Comparison of ENCODE assay signal across 10 cellular contexts in the genomic region with DNA sequence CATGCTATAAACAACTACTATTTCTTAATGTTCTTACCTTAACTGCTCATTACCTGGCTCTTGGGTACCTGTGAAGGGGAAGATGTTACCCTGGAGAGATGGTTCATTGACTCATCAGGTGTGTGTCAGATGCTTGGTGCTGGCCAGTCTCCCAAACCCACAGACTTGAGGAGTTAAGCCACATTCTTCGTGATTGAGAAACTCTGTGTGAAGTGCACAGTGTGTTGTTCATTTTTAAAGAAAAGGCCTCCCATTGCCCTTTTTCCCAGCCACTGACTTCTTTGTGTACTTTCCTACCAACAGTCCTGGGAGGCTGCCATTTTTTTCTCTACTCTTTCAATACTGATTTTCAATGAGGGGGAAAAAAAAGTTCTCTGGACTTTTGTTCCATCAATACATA. TPM values are rescaled to one million over a fixed set of nuclear protein-coding genes. Genes with fewer than 3 reads are reported as not detected.
A peak's percentile ranks its signal among the peaks of the same experiment; 100 is the strongest.
DNase-seq lines count a peak whose midpoint lies in the region; ATAC-seq and TF ChIP-seq lines count a peak whose summit lies in the region.
"Had no signal": no experiment of that assay in that cellular context is flagged by ENCODE, and none has a peak within 500 bp of the region (broad histone marks: within the 10 kb centered on the region; RNA-seq: fewer than 3 reads in every experiment).

No MANE protein-coding gene starts in this region.

- H3K4me3 ChIP-seq in PC-9, result peak overlapping the region; percentile 87
- H3K4me3 ChIP-seq in SJCRH30, result no peak overlapping the region

- intact Hi-C loops in PC-9 (cut with micrococcal nuclease; ENCODE audit: unreplicated experiment) (loop anchor here (1.0 to 10.0 kb wide), 3 partner anchors 27 to 436 kb away; a partner anchor contains a TSS), sciatic nerve (cut with DNase I) (no loop called here)
- intact Hi-C loops in activated T-helper 1 cell treated with anti-CD3 and anti-CD28 coated beads, Interleukin-12 subunit alpha, Interleukin-12 subunit beta, Interleukin-2, Interleukin-4 antibody, amounts not matched to agents 30 ng/mL and 10 ng/mL and 1 ng/mL, durations not matched to agents 14 hours and 24 hours and 36 hours (cut with micrococcal nuclease), result no loop called here

- DNase-seq in H4 (ENCODE audit: low spot score) (peak; percentile 87), PC-9 (peak; percentile 89 to 97), fibroblast of the conjunctiva (ENCODE audit: low read depth) (peak; percentile 92), sciatic nerve (ENCODE audit: low spot score) (peak; percentile 74), NCI-H146 (lab: John Stamatoyannopoulos, UW) (no peak), SJCRH30 (no peak)
- DNase-seq in activated T-helper 1 cell treated with anti-CD3 and anti-CD28 coated beads, Interleukin-12 subunit alpha, Interleukin-12 subunit beta, Interleukin-2, Interleukin-4 antibody, amounts not matched to agents 30 ng/mL and 10 ng/mL and 1 ng/mL, durations not matched to agents 14 hours and 24 hours and 36 hours (ENCODE audit: low spot score), result no peak
- no peak for DNase-seq in activated CD4-positive, alpha-beta T cell treated with anti-CD3 and anti-CD28 coated beads, Interleukin-2, amount 50 U/mL, for 48 hours
- DNase-seq: activated CD4-positive, alpha-beta T cell treated with anti-CD3 and anti-CD28 coated beads, Interleukin-2, amount 50 U/mL, for 1 hour; Kasumi-1 had no signal

- H3K4me3 Mint-ChIP-seq in activated T-helper 1 cell treated with anti-CD3 and anti-CD28 coated beads, Interleukin-12 subunit alpha, Interleukin-12 subunit beta, Interleukin-2, Interleukin-4 antibody, amounts not matched to agents 30 ng/mL and 10 ng/mL and 1 ng/mL, durations not matched to agents 14 hours and 24 hours and 36 hours, result no peak overlapping the region

- no peak overlapping the region for H3K27ac Mint-ChIP-seq in activated T-helper 1 cell treated with anti-CD3 and anti-CD28 coated beads, Interleukin-12 subunit alpha, Interleukin-12 subunit beta, Interleukin-2, Interleukin-4 antibody, amounts not matched to agents 30 ng/mL and 10 ng/mL and 1 ng/mL, durations not matched to agents 14 hours and 24 hours and 36 hours

- TF ChIP-seq CTCF in PC-9 (conservative IDR thresholded peaks at IDR 0.05), result no peak

- no peaks in the 10 kb centered on the region for H3K9me3 Mint-ChIP-seq in activated T-helper 1 cell treated with anti-CD3 and anti-CD28 coated beads, Interleukin-12 subunit alpha, Interleukin-12 subunit beta, Interleukin-2, Interleukin-4 antibody, amounts not matched to agents 30 ng/mL and 10 ng/mL and 1 ng/mL, durations not matched to agents 14 hours and 24 hours and 36 hours

- no peak overlapping the region for H2AFZ ChIP-seq in PC-9

- H3K79me2 ChIP-seq in PC-9 (ENCODE audit: low read depth), result peaks cover 93% of the 10 kb centered on the region

- no peaks in the 10 kb centered on the region for H3K9me2 ChIP-seq in PC-9 (ENCODE audit: insufficient read depth)

- H3K4me1 Mint-ChIP-seq in activated T-helper 1 cell treated with anti-CD3 and anti-CD28 coated beads, Interleukin-12 subunit alpha, Interleukin-12 subunit beta, Interleukin-2, Interleukin-4 antibody, amounts not matched to agents 30 ng/mL and 10 ng/mL and 1 ng/mL, durations not matched to agents 14 hours and 24 hours and 36 hours (ENCODE audit: low read depth), result no peaks in the 10 kb centered on the region

- H3K27me3 ChIP-seq in PC-9 (ENCODE audit: insufficient read depth, low read depth) (no peaks in the 10 kb centered on the region), SJCRH30 (no peaks in the 10 kb centered on the region)

- no peaks in the 10 kb centered on the region for H3K36me3 Mint-ChIP-seq in activated T-helper 1 cell treated with anti-CD3 and anti-CD28 coated beads, Interleukin-12 subunit alpha, Interleukin-12 subunit beta, Interleukin-2, Interleukin-4 antibody, amounts not matched to agents 30 ng/mL and 10 ng/mL and 1 ng/mL, durations not matched to agents 14 hours and 24 hours and 36 hours (ENCODE audit: low read depth)

- ATAC-seq in sciatic nerve, result peak; percentile 84

- H3F3A ChIP-seq in PC-9 (ENCODE audit: insufficient read depth, low read depth), result peaks cover 67% of the 10 kb centered on the region

- H3K27ac ChIP-seq in PC-9 (peak overlapping the region; percentile 96), SJCRH30 (no peak overlapping the region)

- H3K9me3 ChIP-seq in PC-9 (ENCODE audit: insufficient read depth, low read depth) (no peaks in the 10 kb centered on the region), SJCRH30 (replicated peaks) (no peaks in the 10 kb centered on the region)

- peak overlapping the region; percentile 97 for H3K4me2 ChIP-seq in PC-9

- H3K36me3 ChIP-seq in PC-9 (ENCODE audit: low read depth), result peaks cover 35% of the 10 kb centered on the region
- no peaks in the 10 kb centered on the region for H3K36me3 ChIP-seq in SJCRH30

- no TSS peak for BruUV-seq in PC-9 (replicated peaks; lab: Mats Ljungman, UMichigan)

- peaks cover 8% of the 10 kb centered on the region for H3K27me3 Mint-ChIP-seq in activated T-helper 1 cell treated with anti-CD3 and anti-CD28 coated beads, Interleukin-12 subunit alpha, Interleukin-12 subunit beta, Interleukin-2, Interleukin-4 antibody, amounts not matched to agents 30 ng/mL and 10 ng/mL and 1 ng/mL, durations not matched to agents 14 hours and 24 hours and 36 hours (ENCODE audit: insufficient read depth)

- POLR2A ChIA-PET in PC-9 (lab: Charles Lee; ENCODE audit: unreplicated experiment), result no interaction called here

- CTCF ChIA-PET in PC-9 (lab: Charles Lee), result no interaction called here

- H3K4me1 ChIP-seq in PC-9 (replicated peaks; ENCODE audit: insufficient read depth) (peaks cover 49% of the 10 kb centered on the region), SJCRH30 (0 out of 2 replicates have a peak, but pooled peaks cover 3% of the 10 kb centered on the region)

- peaks cover 38% of the 10 kb centered on the region; the same call in 1 of the 2 replicates for H4K20me1 ChIP-seq in PC-9 (ENCODE audit: insufficient read depth)

RNA-seq across cellular contexts. Expression of a gene that starts 3.2 kb away (rescaled TPM):
- 218 and 240 TPM in 2 replicates for total RNA-seq in H4 (2014; rRNA removed; shearing (Covaris generic))
- total RNA-seq in PC-9 (2021) (750 and 766 TPM in 2 replicates), sciatic nerve (80.6 TPM)
- total RNA-seq in SJCRH30 (2014; rRNA removed; shearing (Covaris generic)), result 37.7 and 42.2 TPM in 2 replicates
- total RNA-seq in activated T-helper 1 cell treated with anti-CD3 and anti-CD28 coated beads, Interleukin-12 subunit alpha, Interleukin-12 subunit beta, Interleukin-2, Interleukin-4 antibody, amounts not matched to agents 30 ng/mL and 10 ng/mL and 1 ng/mL, durations not matched to agents 14 hours and 24 hours and 36 hours, result 0.73 and 1.0 TPM in 2 replicates

Comparison
In these comparisons a context has a peak if more than half of its experiments do, and no peak if none do; other contexts are left out.
1. DNase-seq: peak in H4 (single experiment), PC-9 (2 of 2), fibroblast of the conjunctiva (single experiment) and sciatic nerve (single experiment); none in NCI-H146 (single experiment), SJCRH30 (0 of 2), activated T-helper 1 cell treated with anti-CD3 and anti-CD28 coated beads, Interleukin-12 subunit alpha, Interleukin-12 subunit beta, Interleukin-2, Interleukin-4 antibody, amounts not matched to agents 30 ng/mL and 10 ng/mL and 1 ng/mL, durations not matched to agents 14 hours and 24 hours and 36 hours (single experiment) and activated CD4-positive, alpha-beta T cell treated with anti-CD3 and anti-CD28 coated beads, Interleukin-2, amount 50 U/mL, for 48 hours (0 of 2).
2. RNA of a gene that starts 3.2 kb away (total RNA-seq): 750 to 766 TPM in PC-9, 218 to 240 TPM in H4, 80.6 TPM in sciatic nerve (single experiment) and 37.7 to 42.2 TPM in SJCRH30; 0.73 to 1.0 TPM in activated T-helper 1 cell treated with anti-CD3 and anti-CD28 coated beads, Interleukin-12 subunit alpha, Interleukin-12 subunit beta, Interleukin-2, Interleukin-4 antibody, amounts not matched to agents 30 ng/mL and 10 ng/mL and 1 ng/mL, durations not matched to agents 14 hours and 24 hours and 36 hours; every median in the first group is over 10 times any median in the second.